In genomic region chr7:132240262-132240661, GRCh38 we compare ENCODE assay signal across 27 cellular contexts.
DNase-seq lines count a peak whose midpoint lies in the region; FAIRE-seq and TF ChIP-seq lines count a peak whose summit lies in the region.
"Had no signal": no experiment of that assay in that cellular context is flagged by ENCODE, and none has a peak within 500 bp of the region (broad histone marks: within the 10 kb centered on the region; RNA-seq: fewer than 3 reads in every experiment).

No MANE protein-coding gene starts in this region.

- H3K4me2 ChIP-seq in endothelial cell of umbilical vein (ENCODE audit: insufficient read depth, low read length) = no peak overlapping the region
- H3K4me2 ChIP-seq: KMS-11 had no signal

- H3K36me3 ChIP-seq in endothelial cell of umbilical vein (ENCODE audit: control insufficient read depth in 2 of 2, extremely low read depth in 1 of 2, insufficient read depth in 2 of 2, low read length in 2 of 2) = peaks cover 0 to 8% of the 10 kb centered on the region in 2 experiments
- H3K36me3 ChIP-seq: uterus had no signal

- no peak for FAIRE-seq in endothelial cell of umbilical vein (lab: Jason Lieb, UNC)
- FAIRE-seq: colon, D721Med, G401.6 had no signal

- dilution Hi-C loops in endothelial cell of umbilical vein (cut with MboI; ENCODE audit: extremely low pct_ligation_motif_present, low sequenced_read_pairs) = no loop called here

- no peaks in the 10 kb centered on the region for H4K20me1 ChIP-seq in endothelial cell of umbilical vein (replicated peaks; ENCODE audit: control insufficient read depth, extremely low read depth, insufficient read depth, low read length)

- no peaks in the 10 kb centered on the region for H3K9me1 ChIP-seq in endothelial cell of umbilical vein (replicated peaks; ENCODE audit: control insufficient read depth, extremely low read depth, insufficient read depth, low read length)

- H3K27ac ChIP-seq in endothelial cell of umbilical vein (ENCODE audit: insufficient read depth, low read depth, low read length) = no peak overlapping the region
- H3K27ac ChIP-seq: C4-2B, KMS-11, RWPE1, testis, uterus had no signal

- no peak for TF ChIP-seq CTCF in endothelial cell of umbilical vein (IDR thresholded peaks at IDR 0.05; ENCODE audit: extremely low read depth in 1 of 2, insufficient read depth in 1 of 2, low read depth in 1 of 2, low read length in 2 of 2)

- no peaks in the 10 kb centered on the region for H3K9me3 ChIP-seq in endothelial cell of umbilical vein (replicated peaks; ENCODE audit: control insufficient read depth, insufficient read depth, low read length)
- H3K9me3 ChIP-seq: testis, uterus had no signal

- H3K9ac ChIP-seq in endothelial cell of umbilical vein (replicated peaks; ENCODE audit: extremely low read depth, insufficient read depth, low read length) = no peak overlapping the region
- H3K9ac ChIP-seq: KMS-11 had no signal

- no peaks in the 10 kb centered on the region for H3K79me2 ChIP-seq in endothelial cell of umbilical vein (ENCODE audit: control insufficient read depth, insufficient read depth, low read length)

- POLR2A ChIA-PET in endothelial cell of umbilical vein (lab: Charles Lee) = no interaction called here

- CTCF ChIA-PET in endothelial cell of umbilical vein (lab: Charles Lee) = interaction anchor here (1.0 kb wide), 1 partner anchor 20 kb away, joined by 3 read pairs; no protein-coding TSS in a partner anchor

- DNase-seq in DMS79 (lab: John Stamatoyannopoulos, UW) = peak; percentile 95
- DNase-seq in NCI-H1105 treated with DMSO at 0.1 percent for 48 hours (lab: John Stamatoyannopoulos, UW) = peak; percentile 77
- DNase-seq in NCI-H510A (lab: John Stamatoyannopoulos, UW) = peak; percentile 59
- peak; percentile 42 for DNase-seq in endothelial cell of umbilical vein (ENCODE audit: low read depth, low spot score)
- DNase-seq in NCI-H82 (lab: John Stamatoyannopoulos, UW) = no peak
- DNase-seq in medulla oblongata (ENCODE audit: extremely low spot score) = no peak
- DNase-seq in cerebellar nuclear complex (lab: John Stamatoyannopoulos, UW) = no peak
- DNase-seq: activated CD4-positive, alpha-beta memory T cell treated with anti-CD3 and anti-CD28 coated beads, Interleukin-2, amount 10 ng/mL, durations not matched to agents 7 days and 5 days; activated CD4-positive, alpha-beta T cell treated with anti-CD3 and anti-CD28 coated beads for 1 hour; activated CD8-positive, alpha-beta memory T cell treated with anti-CD3 and anti-CD28 coated beads, Interleukin-2, amount 50 U/mL, for 48 hours; effector memory CD8-positive, alpha-beta T cell; islet precursor cell; left ventricle myocardium superior; MM.1S; natural killer cell; NCI-H1694; NCI-H526 treated with DMSO at 0.1 percent for 48 hours; occipital lobe; stimulated activated naive CD4-positive, alpha-beta T cell treated with Interleukin-2 at 50 U/mL for 16 hours; testis; uterus had no signal

- no TSS peak for BruUV-seq in endothelial cell of umbilical vein (replicated peaks; lab: Mats Ljungman, UMichigan)

- no peaks in the 10 kb centered on the region for H3K27me3 ChIP-seq in endothelial cell of umbilical vein (ENCODE audit: control insufficient read depth in 2 of 2, insufficient read depth in 2 of 2, low read length in 2 of 2)
- H3K27me3 ChIP-seq: testis, uterus had no signal

- H2AFZ ChIP-seq in endothelial cell of umbilical vein (ENCODE audit: low read depth, low read length) = no peak overlapping the region

- peaks cover 4% of the 10 kb centered on the region for H3K4me1 ChIP-seq in endothelial cell of umbilical vein (ENCODE audit: control insufficient read depth, extremely low read depth, insufficient read depth, low read length)
- H3K4me1 ChIP-seq: testis, uterus had no signal

- no peak overlapping the region for H3K4me3 ChIP-seq in endothelial cell of umbilical vein (replicated peaks in 1 of 3; ENCODE audit: insufficient read depth in 1 of 3, low read depth in 1 of 3, low read length in 3 of 3)
- H3K4me3 ChIP-seq: testis, uterus had no signal

- intact Hi-C loops in endothelial cell of umbilical vein (cut with micrococcal nuclease) = no loop called here

- no peak for TF ChIP-seq POLR2A in endothelial cell of umbilical vein (IDR thresholded peaks at IDR 0.05; ENCODE audit: low read depth, low read length)

TF ChIP-seq in endothelial cell of umbilical vein, 7 proteins besides CTCF, POLR2A, EP300 and RAD21:
- TF ChIP-seq GATA2 (IDR thresholded peaks at IDR 0.05; ENCODE audit: insufficient read depth, insufficient read length, low read depth, low read length) (no peak), EZH2 (IDR thresholded peaks at IDR 0.05; ENCODE audit: borderline replicate concordance, low read depth, low read length, severe bottlenecking) (no peak), FOS (IDR thresholded peaks at IDR 0.05; ENCODE audit: borderline replicate concordance, insufficient read depth, low read length) (no peak), MYC (IDR thresholded peaks at IDR 0.05; ENCODE audit: low read depth, low read length) (no peak), POLR2AphosphoS5 (IDR thresholded peaks at IDR 0.05; ENCODE audit: insufficient read depth, low read depth, low read length) (no peak), JUN (IDR thresholded peaks at IDR 0.05; ENCODE audit: borderline replicate concordance, insufficient read depth, insufficient read length, low read depth) (no peak)

Comparison
In these comparisons a context has a peak if more than half of its experiments do, and no peak if none do; other contexts are left out.
1. DNase-seq: peak in DMS79 (single experiment), NCI-H1105 treated with DMSO at 0.1 percent for 48 hours (single experiment), NCI-H510A (single experiment) and endothelial cell of umbilical vein (single experiment); none in NCI-H82 (single experiment), medulla oblongata (single experiment) and cerebellar nuclear complex (0 of 2).